ENCODE assay signal across 7 cellular contexts in genomic region chr11:1546536-1547466, GRCh38. TPM values are rescaled to one million over a fixed set of nuclear protein-coding genes. Genes with fewer than 3 reads are reported as not detected.
A peak's percentile ranks its signal among the peaks of the same experiment; 100 is the strongest.
DNase-seq lines count a peak whose midpoint lies in the region; ATAC-seq and TF ChIP-seq lines count a peak whose summit lies in the region.

No MANE protein-coding gene starts in this region.

- H3K4me1 Mint-ChIP-seq in activated CD4-positive, alpha-beta memory T cell treated with anti-CD3 and anti-CD28 coated beads for 36 hours (ENCODE audit: low read depth), result peaks cover 7% of the 10 kb centered on the region
- H3K4me1 Mint-ChIP-seq in naive thymus-derived CD8-positive, alpha-beta T cell, result peaks cover 2 to 10% (median 6%) of the 10 kb centered on the region in 4 donors
- no peaks in the 10 kb centered on the region for H3K4me1 Mint-ChIP-seq in type B pancreatic cell (ENCODE audit: unreplicated experiment)

- POLR2A ChIA-PET in activated CD4-positive, alpha-beta memory T cell treated with anti-CD3 and anti-CD28 coated beads for 36 hours (lab: Charles Lee), result interaction anchor here (1.4 kb wide), 1 partner anchor 27 kb away, joined by 4 read pairs; no protein-coding TSS in a partner anchor
- POLR2A ChIA-PET in naive thymus-derived CD8-positive, alpha-beta T cell (lab: Charles Lee), result interaction anchor here (1.4 to 1.9 kb wide), 2 partner anchors 23 to 27 kb away, joined by 5 to 28 read pairs; partner anchors contain the start of gene DUSP8

- no peak overlapping the region for H3K4me3 Mint-ChIP-seq in activated CD4-positive, alpha-beta memory T cell treated with anti-CD3 and anti-CD28 coated beads for 36 hours
- H3K4me3 Mint-ChIP-seq in naive thymus-derived CD8-positive, alpha-beta T cell, result peak overlapping the region in 7 of 10 donors; percentile 7 to 64 (median 45)
- H3K4me3 Mint-ChIP-seq in type B pancreatic cell, result peak overlapping the region; percentile 77

- H3K36me3 ChIP-seq in GM06990 (ENCODE audit: control insufficient read depth, insufficient read depth, low read length), result no peaks in the 10 kb centered on the region

- H3K27me3 Mint-ChIP-seq in activated CD4-positive, alpha-beta memory T cell treated with anti-CD3 and anti-CD28 coated beads for 36 hours, result peaks cover 22% of the 10 kb centered on the region
- peaks cover 9 to 45% (median 17%) of the 10 kb centered on the region in 5 donors for H3K27me3 Mint-ChIP-seq in naive thymus-derived CD8-positive, alpha-beta T cell
- H3K27me3 Mint-ChIP-seq in type B pancreatic cell, result peaks cover 58% of the 10 kb centered on the region

- DNase-seq in GM06990 (ENCODE audit: extremely low read depth, insufficient read length) (peak; percentile 39), NCI-H1092 (lab: John Stamatoyannopoulos, UW) (peak; percentile 21), type B pancreatic cell (ENCODE audit: extremely low spot score, unreplicated experiment) (no peak)
- peak; percentile 52 for DNase-seq in activated CD4-positive, alpha-beta memory T cell treated with anti-CD3 and anti-CD28 coated beads for 36 hours
- peak in 8 of 10 donors; percentile 32 to 67 (median 56) for DNase-seq in naive thymus-derived CD8-positive, alpha-beta T cell

- H3K9me3 Mint-ChIP-seq in activated CD4-positive, alpha-beta memory T cell treated with anti-CD3 and anti-CD28 coated beads for 36 hours, result no peaks in the 10 kb centered on the region
- H3K9me3 Mint-ChIP-seq in naive thymus-derived CD8-positive, alpha-beta T cell, result no peaks in the 10 kb centered on the region
- no peaks in the 10 kb centered on the region for H3K9me3 Mint-ChIP-seq in type B pancreatic cell

- H3K4me3 ChIP-seq in GM06990 (replicated peaks; ENCODE audit: low read depth, low read length), result no peak overlapping the region

- H3K36me3 Mint-ChIP-seq in activated CD4-positive, alpha-beta memory T cell treated with anti-CD3 and anti-CD28 coated beads for 36 hours, result no peaks in the 10 kb centered on the region
- H3K36me3 Mint-ChIP-seq in naive thymus-derived CD8-positive, alpha-beta T cell, result no peaks in the 10 kb centered on the region
- H3K36me3 Mint-ChIP-seq in type B pancreatic cell, result no peaks in the 10 kb centered on the region

- TF ChIP-seq CTCF in GM06990 (IDR thresholded peaks at IDR 0.05; ENCODE audit: insufficient read depth, low read length, poor library complexity, severe bottlenecking) (peak; percentile 23), type B pancreatic cell (conservative IDR thresholded peaks at IDR 0.05) (peak; percentile 80)

- H3K27me3 ChIP-seq in GM06990 (replicated peaks; ENCODE audit: control insufficient read depth, insufficient read depth, low read length), result no peaks in the 10 kb centered on the region; the same call in 1 of the 2 replicates

- ATAC-seq in esophagus mucosa (peak; percentile 57), GM18502 (IDR thresholded peaks at IDR 0.05; ENCODE audit: poor library complexity, unreplicated experiment) (no peak)
- peak; percentile 81 to 83 for ATAC-seq in naive thymus-derived CD8-positive, alpha-beta T cell

- CTCF ChIA-PET in activated CD4-positive, alpha-beta memory T cell treated with anti-CD3 and anti-CD28 coated beads for 36 hours (lab: Charles Lee), result interaction anchor here (0.6 to 2.9 kb wide), 24 partner anchors 9 to 310 kb away, joined by 3 to 113 read pairs (median 3); partner anchors contain the start of genes DUSP8 and KRTAP5-5

- H3K27ac Mint-ChIP-seq in activated CD4-positive, alpha-beta memory T cell treated with anti-CD3 and anti-CD28 coated beads for 36 hours, result no peak overlapping the region
- H3K27ac Mint-ChIP-seq in naive thymus-derived CD8-positive, alpha-beta T cell, result no peak overlapping the region
- H3K27ac Mint-ChIP-seq in type B pancreatic cell, result peak overlapping the region; percentile 83

- intact Hi-C loops in activated CD4-positive, alpha-beta memory T cell treated with anti-CD3 and anti-CD28 coated beads for 36 hours (cut with micrococcal nuclease), result loop anchor here (1.0 kb wide), 1 partner anchor 28 kb away; no protein-coding TSS in a partner anchor

RNA-seq across cellular contexts. Expression of gene DUSP8, which starts 25.3 kb away (rescaled TPM):
- 1 to 10 TPM; 1.6 to 2.4 TPM for total RNA-seq in activated CD4-positive, alpha-beta memory T cell treated with anti-CD3 and anti-CD28 coated beads for 36 hours
- total RNA-seq in esophagus mucosa (0.76 TPM), type B pancreatic cell (ENCODE audit: low replicate concordance) (8.4 and 16.1 TPM in 2 replicates)
- total RNA-seq in naive thymus-derived CD8-positive, alpha-beta T cell, result 1 to 10 TPM; 3.1 to 5.1 TPM
- under 1 TPM in 2 of 3 donors, not detected in 1; 0.17 to 0.39 TPM for polyA plus RNA-seq in naive thymus-derived CD8-positive, alpha-beta T cell

RNA-seq across cellular contexts. Expression of gene KRTAP5-1, which starts 38.3 kb away (rescaled TPM):
- not detected for total RNA-seq in activated CD4-positive, alpha-beta memory T cell treated with anti-CD3 and anti-CD28 coated beads for 36 hours
- total RNA-seq in esophagus mucosa (not detected), type B pancreatic cell (ENCODE audit: low replicate concordance) (not detected in 2 replicates)
- not detected for total RNA-seq in naive thymus-derived CD8-positive, alpha-beta T cell
- not detected for polyA plus RNA-seq in naive thymus-derived CD8-positive, alpha-beta T cell

RNA-seq across cellular contexts. Expression of gene KRTAP5-2, which starts 51.3 kb away (rescaled TPM):
- total RNA-seq in activated CD4-positive, alpha-beta memory T cell treated with anti-CD3 and anti-CD28 coated beads for 36 hours, result not detected
- total RNA-seq in esophagus mucosa, result not detected
- total RNA-seq in naive thymus-derived CD8-positive, alpha-beta T cell, result not detected
- not detected for polyA plus RNA-seq in naive thymus-derived CD8-positive, alpha-beta T cell
- total RNA-seq in type B pancreatic cell (ENCODE audit: low replicate concordance), result not detected in 2 replicates
